ENCODE assay signal across 8 cellular contexts in genomic region chr9:128819716-128820664, GRCh38. TPM values are rescaled to one million over a fixed set of nuclear protein-coding genes. Genes with fewer than 3 reads are reported as not detected.
DNase-seq lines count a peak whose midpoint lies in the region; ATAC-seq and TF ChIP-seq lines count a peak whose summit lies in the region.

No MANE protein-coding gene starts in this region.

- no peak overlapping the region for H4K5ac ChIP-seq in IMR-90 (ENCODE audit: low read depth, low read length)

- CTCF ChIA-PET in IMR-90 (lab: Yijun Ruan, JAX) = no interaction called here
- CTCF ChIA-PET in activated B cell treated with CpG ODN at 0.5 μM for 24 hours (lab: Charles Lee) = interaction anchor here (2.5 kb wide), 1 partner anchor 10 kb away, joined by 12 read pairs; the partner anchor contains the start of gene SPOUT1

- peak overlapping the region; percentile 35 for H3K4me3 Mint-ChIP-seq in activated B cell treated with CpG ODN at 0.5 μM for 24 hours
- H3K4me3 Mint-ChIP-seq in stimulated activated effector memory CD8-positive, alpha-beta T cell treated with anti-CD3 and anti-CD28 coated beads, Interleukin-12 subunit alpha, Interleukin-12 subunit beta, amount 100 ng/mL, for 72 hours = peak overlapping the region; percentile 75

- dilution Hi-C loops in IMR-90 (cut with HindIII; ENCODE audit: low sequenced_read_pairs, unreplicated experiment) = no loop called here

- POLR2A ChIA-PET in IMR-90 (lab: Charles Lee; ENCODE audit: unreplicated experiment) (no interaction called here), activated B cell treated with CpG ODN at 0.5 μM for 24 hours (lab: Charles Lee) (interaction anchor here (0.5 to 3.6 kb wide), 6 partner anchors 10 to 774 kb away, joined by 3 to 49 read pairs (median 6); partner anchors contain the start of genes SPOUT1 and ZER1)

- no peak overlapping the region; the same call in 1 of the 2 replicates for H3K4me2 ChIP-seq in IMR-90 (ENCODE audit: low read depth, low read length)

- H3K14ac ChIP-seq in IMR-90 (replicated peaks; ENCODE audit: low read depth, low read length) = no peak overlapping the region

- H2BK15ac ChIP-seq in IMR-90 (ENCODE audit: low read depth, low read length) = no peak overlapping the region

- H3K27ac ChIP-seq in IMR-90 (ENCODE audit: insufficient read depth, low read length) = no peak overlapping the region
- H3K27ac ChIP-seq in left ventricle myocardium inferior (replicated peaks) = peak overlapping the region; percentile 97

- DNase-seq in AG10803 (ENCODE audit: low read depth) = peak; percentile 49
- DNase-seq in IMR-90 = no peak
- DNase-seq in activated B cell treated with CpG ODN at 0.5 μM for 24 hours = no peak
- DNase-seq in left ventricle myocardium inferior = peak; percentile 64
- no peak for DNase-seq in stimulated activated effector memory CD8-positive, alpha-beta T cell treated with anti-CD3 and anti-CD28 coated beads, Interleukin-12 subunit alpha, Interleukin-12 subunit beta, amount 100 ng/mL, for 72 hours (ENCODE audit: low spot score in 2 of 2)
- DNase-seq in A172 (ENCODE audit: low spot score) = no peak
- no peak for DNase-seq in dedifferentiated amniotic fluid mesenchymal stem cell (ENCODE audit: extremely low spot score)

- BruUV-seq in IMR-90 (replicated peaks; lab: Mats Ljungman, UMichigan) = no TSS peak

- peaks cover 37% of the 10 kb centered on the region for H3K36me3 Mint-ChIP-seq in activated B cell treated with CpG ODN at 0.5 μM for 24 hours (ENCODE audit: low read depth)
- peaks cover 52% of the 10 kb centered on the region for H3K36me3 Mint-ChIP-seq in stimulated activated effector memory CD8-positive, alpha-beta T cell treated with anti-CD3 and anti-CD28 coated beads, Interleukin-12 subunit alpha, Interleukin-12 subunit beta, amount 100 ng/mL, for 72 hours

- peaks cover 0 to 15% of the 10 kb centered on the region in 2 experiments; a peak in 3 of 4 replicates for H3K79me1 ChIP-seq in IMR-90 (ENCODE audit: low read depth in 1 of 2, low read length in 2 of 2)

- H3K27me3 ChIP-seq in IMR-90 (ENCODE audit: control insufficient read depth, insufficient read depth, low read length) = no peaks in the 10 kb centered on the region
- no peaks in the 10 kb centered on the region for H3K27me3 ChIP-seq in left ventricle myocardium inferior (ENCODE audit: low read depth)

- TF ChIP-seq POLR2A in IMR-90 (IDR thresholded peaks at IDR 0.05; ENCODE audit: low read depth, low read length) = no peak

- H2AFZ ChIP-seq in IMR-90 (replicated peaks; ENCODE audit: low read length, poor library complexity) = peak overlapping the region; percentile 58

- H3K36me3 ChIP-seq in IMR-90 (ENCODE audit: control insufficient read depth, insufficient read depth, low read length) (peaks cover 29% of the 10 kb centered on the region), left ventricle myocardium inferior (peaks cover 41% of the 10 kb centered on the region)

- H2AK9ac ChIP-seq in IMR-90 (replicated peaks; ENCODE audit: low read depth, low read length, poor library complexity) = peak overlapping the region; percentile 72

- no peak overlapping the region for H4K91ac ChIP-seq in IMR-90 (ENCODE audit: insufficient read depth, low read depth, low read length)

- no peak overlapping the region for H2BK20ac ChIP-seq in IMR-90 (ENCODE audit: low read depth, low read length)

- no peak for TF ChIP-seq CTCF in AG10803 (conservative IDR thresholded peaks at IDR 0.05; ENCODE audit: low read length)
- no peak for TF ChIP-seq CTCF in IMR-90 (conservative IDR thresholded peaks at IDR 0.05; ENCODE audit: low read depth, low read length)
- no peak for TF ChIP-seq CTCF in activated B cell treated with CpG ODN at 0.5 μM for 24 hours (IDR thresholded peaks at IDR 0.05)
- TF ChIP-seq CTCF in left ventricle myocardium inferior (IDR thresholded peaks at IDR 0.05; ENCODE audit: borderline replicate concordance) = no peak

- H3K9me3 ChIP-seq in IMR-90 (ENCODE audit: control insufficient read depth, insufficient read depth, low read length) (no peaks in the 10 kb centered on the region), left ventricle myocardium inferior (replicated peaks) (no peaks in the 10 kb centered on the region)

- peaks cover 4% of the 10 kb centered on the region; the same call in 1 of the 2 replicates for H3K4me1 ChIP-seq in IMR-90 (ENCODE audit: control insufficient read depth, insufficient read depth, low read length)
- H3K4me1 ChIP-seq in left ventricle myocardium inferior = peaks cover 22% of the 10 kb centered on the region

- no peak overlapping the region for H3K9ac ChIP-seq in IMR-90 (ENCODE audit: low read depth, low read length)

- 92% methylated on average over 2 of the region's 18 CpGs; no CpG with 5 or more reads in 1 of the 2 experiments for WGBS in IMR-90 (ENCODE audit: extremely low coverage in 2 of 2, insufficient read length in 1 of 2), 2 experiments

- H3K9me1 ChIP-seq in IMR-90 (ENCODE audit: insufficient read depth, low read length) = peaks cover 9% of the 10 kb centered on the region; the same call in 1 of the 2 replicates

- H3K27ac Mint-ChIP-seq in activated B cell treated with CpG ODN at 0.5 μM for 24 hours = no peak overlapping the region
- peak overlapping the region; percentile 88 for H3K27ac Mint-ChIP-seq in stimulated activated effector memory CD8-positive, alpha-beta T cell treated with anti-CD3 and anti-CD28 coated beads, Interleukin-12 subunit alpha, Interleukin-12 subunit beta, amount 100 ng/mL, for 72 hours

- no peaks in the 10 kb centered on the region for H3K9me3 Mint-ChIP-seq in activated B cell treated with CpG ODN at 0.5 μM for 24 hours
- H3K9me3 Mint-ChIP-seq in stimulated activated effector memory CD8-positive, alpha-beta T cell treated with anti-CD3 and anti-CD28 coated beads, Interleukin-12 subunit alpha, Interleukin-12 subunit beta, amount 100 ng/mL, for 72 hours = no peaks in the 10 kb centered on the region

- peak overlapping the region; percentile 60; the same call in 1 of the 2 replicates for H3K23ac ChIP-seq in IMR-90 (ENCODE audit: low read depth, low read length)

- intact Hi-C loops in IMR-90 (cut with micrococcal nuclease) = no loop called here
- intact Hi-C loops in activated B cell treated with CpG ODN at 0.5 μM for 24 hours (cut with micrococcal nuclease) = loop anchor here (2.0 to 5.0 kb wide), 2 partner anchors 118 to 171 kb away; partner anchors contain the start of gene PKN3
- intact Hi-C loops in left ventricle myocardium inferior (cut with micrococcal nuclease) = no loop called here

- H2AK5ac ChIP-seq in IMR-90 (ENCODE audit: low read depth, low read length) = peak overlapping the region; percentile 8; the same call in 1 of the 2 replicates

- peaks cover 15% of the 10 kb centered on the region for H3K4me1 Mint-ChIP-seq in activated B cell treated with CpG ODN at 0.5 μM for 24 hours
- peaks cover 30% of the 10 kb centered on the region for H3K4me1 Mint-ChIP-seq in stimulated activated effector memory CD8-positive, alpha-beta T cell treated with anti-CD3 and anti-CD28 coated beads, Interleukin-12 subunit alpha, Interleukin-12 subunit beta, amount 100 ng/mL, for 72 hours

- H2BK120ac ChIP-seq in IMR-90 (ENCODE audit: low read depth, low read length) = no peak overlapping the region

- no peak overlapping the region for H3K4ac ChIP-seq in IMR-90 (ENCODE audit: low read depth, low read length)

- no peak overlapping the region for H3K56ac ChIP-seq in IMR-90 (ENCODE audit: extremely low read depth, insufficient read depth, low read length)

- no peak for TF ChIP-seq RAD21 in IMR-90 (IDR thresholded peaks at IDR 0.05; ENCODE audit: low read length)

- H3K27me3 Mint-ChIP-seq in activated B cell treated with CpG ODN at 0.5 μM for 24 hours = no peaks in the 10 kb centered on the region

- ATAC-seq in IMR-90 (ENCODE audit: low read depth) (no peak), activated B cell treated with CpG ODN at 0.5 μM for 24 hours (ENCODE audit: low read depth) (no peak), GM18498 (IDR thresholded peaks at IDR 0.05; ENCODE audit: unreplicated experiment) (no peak)
- no peak for ATAC-seq in stimulated activated effector memory CD8-positive, alpha-beta T cell treated with anti-CD3 and anti-CD28 coated beads, Interleukin-12 subunit alpha, Interleukin-12 subunit beta, amount 100 ng/mL, for 72 hours

- H2BK5ac ChIP-seq in IMR-90 (ENCODE audit: low read depth, low read length, poor library complexity, severe bottlenecking) = no peak overlapping the region

- H3K4me3 ChIP-seq in AG10803 (ENCODE audit: low read length) = peak overlapping the region; percentile 71
- H3K4me3 ChIP-seq in IMR-90 (ENCODE audit: insufficient read depth, low read depth, low read length) = no peak overlapping the region
- H3K4me3 ChIP-seq in left ventricle myocardium inferior = peak overlapping the region; percentile 78

- in situ Hi-C loops in IMR-90 (cut with MboI; ENCODE audit: low sequenced_read_pairs) = no loop called here

- H4K8ac ChIP-seq in IMR-90 (ENCODE audit: low read depth in 2 of 2, low read length in 2 of 2) = no peak overlapping the region

- H4K20me1 ChIP-seq in IMR-90 (ENCODE audit: insufficient read depth, low read length) = peaks cover 14% of the 10 kb centered on the region

- no peak overlapping the region for H3K18ac ChIP-seq in IMR-90 (ENCODE audit: low read depth, low read length)

RNA-seq across cellular contexts. Expression of gene ENDOG, which starts 1.7 kb away (rescaled TPM):
- total RNA-seq in IMR-90 (2012; rRNA removed) (9.9 and 11.7 TPM in 2 replicates), activated B cell treated with CpG ODN at 0.5 μM for 24 hours (14.6 and 16.9 TPM in 2 replicates), left ventricle myocardium inferior (75.3 TPM)
- 16.2 and 27.2 TPM in 2 replicates for polyA plus RNA-seq in IMR-90 (2012; rRNA removed)
- polyA plus RNA-seq in IMR-90 (2012; cell fraction: cytosol; rRNA removed) = 19.0 and 32.4 TPM in 2 replicates
- polyA plus RNA-seq in IMR-90 (2012; cell fraction: nucleus; rRNA removed; ENCODE audit: low replicate concordance) = 10.9 and 26.5 TPM in 2 replicates
- total RNA-seq in A172 (2014; rRNA removed; shearing (Covaris generic)) = 57.8 and 65.3 TPM in 2 replicates

RNA-seq across cellular contexts. Expression of gene SPOUT1, which starts 9.6 kb away (rescaled TPM):
- 15.8 and 17.9 TPM in 2 replicates for total RNA-seq in IMR-90 (2012; rRNA removed)
- 27.8 and 30.2 TPM in 2 replicates for polyA plus RNA-seq in IMR-90 (2012; rRNA removed)
- 13.9 and 20.2 TPM in 2 replicates for polyA plus RNA-seq in IMR-90 (2012; cell fraction: cytosol; rRNA removed)
- polyA plus RNA-seq in IMR-90 (2012; cell fraction: nucleus; rRNA removed; ENCODE audit: low replicate concordance) = 40.1 and 103 TPM in 2 replicates
- 78.9 and 79.1 TPM in 2 replicates for total RNA-seq in activated B cell treated with CpG ODN at 0.5 μM for 24 hours
- 17.5 TPM for total RNA-seq in left ventricle myocardium inferior
- 28.0 and 36.4 TPM in 2 replicates for total RNA-seq in A172 (2014; rRNA removed; shearing (Covaris generic))

RNA-seq across cellular contexts. Expression of gene TBC1D13, which starts 32.9 kb away (rescaled TPM):
- total RNA-seq in IMR-90 (2012; rRNA removed) (7.2 and 9.1 TPM in 2 replicates), activated B cell treated with CpG ODN at 0.5 μM for 24 hours (21.5 and 26.4 TPM in 2 replicates), left ventricle myocardium inferior (17.9 TPM)
- polyA plus RNA-seq in IMR-90 (2012; rRNA removed) = 25.0 and 26.4 TPM in 2 replicates
- polyA plus RNA-seq in IMR-90 (2012; cell fraction: cytosol; rRNA removed) = 23.3 and 26.4 TPM in 2 replicates
- 40.1 and 43.3 TPM in 2 replicates for polyA plus RNA-seq in IMR-90 (2012; cell fraction: nucleus; rRNA removed; ENCODE audit: low replicate concordance)
- total RNA-seq in A172 (2014; rRNA removed; shearing (Covaris generic)) = 41.9 and 43.6 TPM in 2 replicates

RNA-seq across cellular contexts. Expression of gene ZER1, which starts 48.3 kb away (rescaled TPM):
- total RNA-seq in IMR-90 (2012; rRNA removed) = 7.5 and 7.7 TPM in 2 replicates
- polyA plus RNA-seq in IMR-90 (2012; rRNA removed) = 34.9 and 45.1 TPM in 2 replicates
- polyA plus RNA-seq in IMR-90 (2012; cell fraction: cytosol; rRNA removed) = 27.8 and 35.2 TPM in 2 replicates
- 22.0 and 42.1 TPM in 2 replicates for polyA plus RNA-seq in IMR-90 (2012; cell fraction: nucleus; rRNA removed; ENCODE audit: low replicate concordance)
- total RNA-seq in activated B cell treated with CpG ODN at 0.5 μM for 24 hours = 24.0 and 26.0 TPM in 2 replicates
- 61.6 TPM for total RNA-seq in left ventricle myocardium inferior
- 14.8 and 29.1 TPM in 2 replicates for total RNA-seq in A172 (2014; rRNA removed; shearing (Covaris generic))

Comparison
In these comparisons a context has a peak if more than half of its experiments do, and no peak if none do; other contexts are left out.
1. DNase-seq: peak in AG10803 (single experiment) and left ventricle myocardium inferior (single experiment); none in IMR-90 (single experiment), activated B cell treated with CpG ODN at 0.5 μM for 24 hours (single experiment), stimulated activated effector memory CD8-positive, alpha-beta T cell treated with anti-CD3 and anti-CD28 coated beads, Interleukin-12 subunit alpha, Interleukin-12 subunit beta, amount 100 ng/mL, for 72 hours (0 of 2), A172 (single experiment) and dedifferentiated amniotic fluid mesenchymal stem cell (single experiment).